In genomic region chr6:70415247-70415646, GRCh38 we compare ENCODE assay signal across 2 cellular contexts.
TF ChIP-seq lines count a peak whose summit lies in the region.

No MANE protein-coding gene starts in this region.

TF ChIP-seq in SK-N-SH, 30 proteins besides CTCF, POLR2A, EP300 and RAD21 (continued from another document):
- TF ChIP-seq FOXM1 (IDR thresholded peaks at IDR 0.05; ENCODE audit: low read depth), result no peak
- no peak for TF ChIP-seq SIN3A (IDR thresholded peaks at IDR 0.05; ENCODE audit: borderline replicate concordance, low read depth, low read length)
- no peak for TF ChIP-seq CHD2 (IDR thresholded peaks at IDR 0.05; ENCODE audit: low read length, partially characterized antibody)
- no peak for TF ChIP-seq ELF1 (IDR thresholded peaks at IDR 0.05)
- TF ChIP-seq FOSL2 (IDR thresholded peaks at IDR 0.05; ENCODE audit: borderline replicate concordance, low read depth), result no peak
- no peak for TF ChIP-seq GABPA (IDR thresholded peaks at IDR 0.05; ENCODE audit: low read depth)
- no peak for TF ChIP-seq ZBTB33 (IDR thresholded peaks at IDR 0.05; ENCODE audit: borderline replicate concordance, low read depth)
- no peak for TF ChIP-seq NFIC (IDR thresholded peaks at IDR 0.05; ENCODE audit: borderline replicate concordance)
- TF ChIP-seq RXRA (IDR thresholded peaks at IDR 0.05; ENCODE audit: borderline replicate concordance, low read depth), result no peak
- TF ChIP-seq, protein P1, sequence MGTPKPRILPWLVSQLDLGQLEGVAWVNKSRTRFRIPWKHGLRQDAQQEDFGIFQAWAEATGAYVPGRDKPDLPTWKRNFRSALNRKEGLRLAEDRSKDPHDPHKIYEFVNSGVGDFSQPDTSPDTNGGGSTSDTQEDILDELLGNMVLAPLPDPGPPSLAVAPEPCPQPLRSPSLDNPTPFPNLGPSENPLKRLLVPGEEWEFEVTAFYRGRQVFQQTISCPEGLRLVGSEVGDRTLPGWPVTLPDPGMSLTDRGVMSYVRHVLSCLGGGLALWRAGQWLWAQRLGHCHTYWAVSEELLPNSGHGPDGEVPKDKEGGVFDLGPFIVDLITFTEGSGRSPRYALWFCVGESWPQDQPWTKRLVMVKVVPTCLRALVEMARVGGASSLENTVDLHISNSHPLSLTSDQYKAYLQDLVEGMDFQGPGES (IDR thresholded peaks at IDR 0.05; ENCODE audit: low read depth, low read length), result no peak

TF ChIP-seq in SK-N-SH treated with all-trans-retinoic acid at 6 μM for 48 hours, 23 proteins besides CTCF, POLR2A, EP300 and RAD21 (continued from another document):
- TF ChIP-seq CSRNP3 (CRISPR knock-in tag; IDR thresholded peaks at IDR 0.05) (no peak), GLIS3 (CRISPR knock-in tag; IDR thresholded peaks at IDR 0.05) (no peak)
TF ChIP-seq in SK-N-SH treated with all-trans-retinoic acid at 6 μM for 48 hours: peak in this region for 0.
